In genomic region chr2:36393738-36394256, GRCh38 we compare ENCODE assay signal across 22 cellular contexts. TPM values are rescaled to one million over a fixed set of nuclear protein-coding genes. Genes with fewer than 3 reads are reported as not detected.
DNase-seq lines count a peak whose midpoint lies in the region; ATAC-seq, FAIRE-seq and TF ChIP-seq lines count a peak whose summit lies in the region.
"Had no signal": no experiment of that assay in that cellular context is flagged by ENCODE, and none has a peak within 500 bp of the region (broad histone marks: within the 10 kb centered on the region; RNA-seq: fewer than 3 reads in every experiment).

No MANE protein-coding gene starts in this region.

- H3K9me3 ChIP-seq in A549 (no peaks in the 10 kb centered on the region), HEK293 (ENCODE audit: control insufficient read depth, insufficient read depth, low read depth, low read length) (no peaks in the 10 kb centered on the region), neural progenitor cell (ENCODE audit: low read depth) (no peaks in the 10 kb centered on the region), MM.1S (replicated peaks; ENCODE audit: insufficient read depth, low read length) (no peaks in the 10 kb centered on the region)
- H3K9me3 ChIP-seq: lower lobe of right lung, Peyer's patch had no signal

- peaks cover 9% of the 10 kb centered on the region for H3K79me2 ChIP-seq in neural progenitor cell (ENCODE audit: low read depth)
- no peaks in the 10 kb centered on the region for H3K79me2 ChIP-seq in MM.1S (ENCODE audit: low read length)

- H3K27me3 ChIP-seq in neural progenitor cell (no peaks in the 10 kb centered on the region), MM.1S (replicated peaks; ENCODE audit: insufficient read depth, low read length) (no peaks in the 10 kb centered on the region)
- H3K27me3 ChIP-seq: Peyer's patch had no signal

- TF ChIP-seq CTCF in A549 (IDR thresholded peaks at IDR 0.05) (no peak), HEK293 (tag by site-specific recombination; IDR thresholded peaks at IDR 0.05) (no peak), chondrocyte (IDR thresholded peaks at IDR 0.05) (no peak), neural progenitor cell (IDR thresholded peaks at IDR 0.05) (no peak), MM.1S (IDR thresholded peaks at IDR 0.05; ENCODE audit: low read length) (no peak)

- no peak overlapping the region for H2AFZ ChIP-seq in neural progenitor cell (replicated peaks)
- no peak overlapping the region for H2AFZ ChIP-seq in MM.1S (ENCODE audit: low read length)

- TF ChIP-seq RAD21 in A549 (conservative IDR thresholded peaks at IDR 0.05 in 1 of 2, IDR thresholded peaks at IDR 0.05 in 1 of 2) = no peak

- WGBS in A549 (ENCODE audit: missing lambda C conversion rate) = 79% methylated on average over 4 of the region's 4 CpGs

- H3K36me3 Mint-ChIP-seq in chondrocyte (ENCODE audit: low read depth) (peaks cover 3% of the 10 kb centered on the region), neural progenitor cell (peaks cover 6% of the 10 kb centered on the region)
- H3K36me3 Mint-ChIP-seq: activated naive CD4-positive, alpha-beta T cell treated with anti-CD3 and anti-CD28 coated beads, Interleukin-2, amount 10 ng/mL, durations not matched to agents 7 days and 5 days; CD14-positive monocyte had no signal

- FAIRE-seq in A549 (lab: Jason Lieb, UNC) = no peak
- FAIRE-seq: bronchial epithelial cell, endometrium, islet of Langerhans had no signal

- H3K36me3 ChIP-seq in HEK293 (ENCODE audit: control insufficient read depth in 2 of 2, insufficient read depth in 1 of 2, low read length in 2 of 2) (no peaks in the 10 kb centered on the region), neural progenitor cell (no peaks in the 10 kb centered on the region), MM.1S (replicated peaks; ENCODE audit: insufficient read depth, low read length) (no peaks in the 10 kb centered on the region)
- H3K36me3 ChIP-seq: lower lobe of right lung, Peyer's patch had no signal

- peak in 1 of 2 experiments; percentile 2; a peak in 3 of 6 replicates for ATAC-seq in A549
- no peak for ATAC-seq in GM18511 (IDR thresholded peaks at IDR 0.05; ENCODE audit: unreplicated experiment)
- ATAC-seq: lower lobe of right lung had no signal

- H3K4me1 ChIP-seq in A549 (peaks cover 94% of the 10 kb centered on the region), HEK293 (ENCODE audit: control insufficient read depth, insufficient read depth, low read length) (peaks cover 26% of the 10 kb centered on the region), neural progenitor cell (peaks cover 8% of the 10 kb centered on the region), MM.1S (ENCODE audit: low read length) (no peaks in the 10 kb centered on the region)

- H3K4me3 Mint-ChIP-seq in chondrocyte (ENCODE audit: unreplicated experiment) (no peak overlapping the region), neural progenitor cell (no peak overlapping the region)
- H3K4me3 Mint-ChIP-seq: activated CD4-positive, alpha-beta T cell treated with anti-CD3 and anti-CD28 coated beads, Interleukin-2, amount 10 ng/mL, durations not matched to agents 7 days and 5 days; activated naive CD4-positive, alpha-beta T cell treated with anti-CD3 and anti-CD28 coated beads, Interleukin-2, amount 10 ng/mL, durations not matched to agents 7 days and 5 days; CD14-positive monocyte; dendritic cell treated with granulocyte-macrophage colony-stimulating factor and Interleukin-4, amounts not matched to agents 40 ng/mL and 50 ng/mL, for 4 days had no signal

- CTCF ChIA-PET in A549 (lab: Yijun Ruan, JAX) = interaction anchor here (0.5 to 3.3 kb wide), 5 partner anchors 12 to 66 kb away, joined by 4 to 19 read pairs (median 6); no protein-coding TSS in a partner anchor
- CTCF ChIA-PET in HEK293 (lab: Yijun Ruan, JAX) = interaction anchor here (1.1 kb wide), 1 partner anchor 34 kb away, joined by 3 read pairs; no protein-coding TSS in a partner anchor

- no peak for TF ChIP-seq POLR2A in A549 (IDR thresholded peaks at IDR 0.05; ENCODE audit: low read length)

- no peak overlapping the region for H3K4me3 ChIP-seq in A549
- no peak overlapping the region for H3K4me3 ChIP-seq in HEK293 (ENCODE audit: low read depth, low read length)
- H3K4me3 ChIP-seq in neural progenitor cell = no peak overlapping the region
- no peak overlapping the region for H3K4me3 ChIP-seq in MM.1S (ENCODE audit: low read length)
- H3K4me3 ChIP-seq: lower lobe of right lung, Peyer's patch, smooth muscle cell had no signal

- no peaks in the 10 kb centered on the region for H4K20me1 ChIP-seq in neural progenitor cell (ENCODE audit: low read depth)
- no peaks in the 10 kb centered on the region for H4K20me1 ChIP-seq in MM.1S (ENCODE audit: insufficient read depth, low read length)

- no peaks in the 10 kb centered on the region for H3K9me2 ChIP-seq in MM.1S (replicated peaks; ENCODE audit: insufficient read depth, low read length)

- H3K4me1 Mint-ChIP-seq in chondrocyte (ENCODE audit: low read depth) (peaks cover 34% of the 10 kb centered on the region), neural progenitor cell (peaks cover 9% of the 10 kb centered on the region)
- H3K4me1 Mint-ChIP-seq: activated CD4-positive, alpha-beta T cell treated with anti-CD3 and anti-CD28 coated beads, Interleukin-2, amount 10 ng/mL, durations not matched to agents 7 days and 5 days; activated naive CD4-positive, alpha-beta T cell treated with anti-CD3 and anti-CD28 coated beads, Interleukin-2, amount 10 ng/mL, durations not matched to agents 7 days and 5 days; CD14-positive monocyte had no signal

- no peak overlapping the region for H3K9ac ChIP-seq in neural progenitor cell
- H3K9ac ChIP-seq in MM.1S (ENCODE audit: low read length) = no peak overlapping the region

- DNase-seq in A549 (ENCODE audit: low read depth in 1 of 2, low spot score in 1 of 2) (no peak), chondrocyte (ENCODE audit: low spot score) (no peak), neural progenitor cell (ENCODE audit: low spot score) (no peak), LoVo (ENCODE audit: low spot score) (no peak), MM.1S (no peak), A172 (ENCODE audit: low spot score) (no peak)
- DNase-seq: activated CD4-positive, alpha-beta T cell treated with anti-CD3 and anti-CD28 coated beads, Interleukin-2, amount 10 ng/mL, durations not matched to agents 7 days and 5 days; activated naive CD4-positive, alpha-beta T cell treated with anti-CD3 and anti-CD28 coated beads, Interleukin-2, amount 10 ng/mL, durations not matched to agents 7 days and 5 days; amniotic stem cell; lower lobe of right lung; NCI-H1694 treated with DMSO at 0.1 percent for 48 hours; NCI-H526; Peyer's patch; stimulated activated CD4-positive, alpha-beta T cell treated with anti-CD3 and anti-CD28 coated beads, Interleukin-2, amount 100 ng/mL, for 24 hours had no signal

- H3K9me3 Mint-ChIP-seq in chondrocyte (ENCODE audit: low read depth) (no peaks in the 10 kb centered on the region), neural progenitor cell (no peaks in the 10 kb centered on the region)
- H3K9me3 Mint-ChIP-seq: activated CD4-positive, alpha-beta T cell treated with anti-CD3 and anti-CD28 coated beads, Interleukin-2, amount 10 ng/mL, durations not matched to agents 7 days and 5 days; activated naive CD4-positive, alpha-beta T cell treated with anti-CD3 and anti-CD28 coated beads, Interleukin-2, amount 10 ng/mL, durations not matched to agents 7 days and 5 days; CD14-positive monocyte; dendritic cell treated with granulocyte-macrophage colony-stimulating factor and Interleukin-4, amounts not matched to agents 40 ng/mL and 50 ng/mL, for 4 days had no signal

- no peak for TF ChIP-seq EP300 in A549 (IDR thresholded peaks at IDR 0.05)

- peak overlapping the region; percentile 83 to 92 for H3K27ac ChIP-seq in A549
- no peak overlapping the region for H3K27ac ChIP-seq in HEK293 (ENCODE audit: extremely low read depth, low read depth, low read length)
- no peak overlapping the region for H3K27ac ChIP-seq in neural progenitor cell
- no peak overlapping the region for H3K27ac ChIP-seq in MM.1S (ENCODE audit: low read length)
- H3K27ac ChIP-seq: lower lobe of right lung, Peyer's patch had no signal

- H3F3A ChIP-seq in neural progenitor cell (ENCODE audit: low read depth) = peaks cover 9% of the 10 kb centered on the region
- no peaks in the 10 kb centered on the region for H3F3A ChIP-seq in MM.1S (ENCODE audit: insufficient read depth, low read length)

- H3K27ac Mint-ChIP-seq in chondrocyte (ENCODE audit: unreplicated experiment) (peak overlapping the region; percentile 29), neural progenitor cell (peak overlapping the region; percentile 29)
- H3K27ac Mint-ChIP-seq: activated CD4-positive, alpha-beta T cell treated with anti-CD3 and anti-CD28 coated beads, Interleukin-2, amount 10 ng/mL, durations not matched to agents 7 days and 5 days; activated naive CD4-positive, alpha-beta T cell treated with anti-CD3 and anti-CD28 coated beads, Interleukin-2, amount 10 ng/mL, durations not matched to agents 7 days and 5 days; CD14-positive monocyte; dendritic cell treated with granulocyte-macrophage colony-stimulating factor and Interleukin-4, amounts not matched to agents 40 ng/mL and 50 ng/mL, for 4 days had no signal

- H3K27me3 Mint-ChIP-seq in chondrocyte (ENCODE audit: low read depth) (no peaks in the 10 kb centered on the region), neural progenitor cell (ENCODE audit: insufficient read depth, low read depth) (no peaks in the 10 kb centered on the region)
- H3K27me3 Mint-ChIP-seq: activated CD4-positive, alpha-beta T cell treated with anti-CD3 and anti-CD28 coated beads, Interleukin-2, amount 10 ng/mL, durations not matched to agents 7 days and 5 days; dendritic cell treated with granulocyte-macrophage colony-stimulating factor and Interleukin-4, amounts not matched to agents 40 ng/mL and 50 ng/mL, for 4 days had no signal

- POLR2A ChIA-PET in A549 (lab: Yijun Ruan, JAX) = no interaction called here
- POLR2A ChIA-PET in HEK293 (lab: Yijun Ruan, JAX) = interaction anchor here (1.2 kb wide), 1 partner anchor 38 kb away, joined by 5 read pairs; the partner anchor contains the start of gene CRIM1

- H3K4me2 ChIP-seq in A549 = peak overlapping the region; percentile 74
- no peak overlapping the region for H3K4me2 ChIP-seq in neural progenitor cell
- no peak overlapping the region for H3K4me2 ChIP-seq in MM.1S (ENCODE audit: low read depth, low read length)
- H3K4me2 ChIP-seq: smooth muscle cell had no signal

TF ChIP-seq in HEK293, 187 proteins besides CTCF, POLR2A, EP300 and RAD21:
- no peak for TF ChIP-seq ZBTB21 (tag by site-specific recombination; IDR thresholded peaks at IDR 0.05)
- 0 out of 2 replicates have a peak, but pooled peaks have one; percentile 70 for TF ChIP-seq SCRT2 (tag by site-specific recombination; IDR thresholded peaks at IDR 0.05)

RNA-seq across cellular contexts. Expression of gene CRIM1, which starts 38.2 kb away (rescaled TPM):
- polyA plus RNA-seq in A549 (2011; rRNA removed) = 208 and 275 TPM in 2 replicates
- polyA plus RNA-seq in A549 (2012; cell fraction: cytosol; rRNA removed) = 133 and 166 TPM in 2 replicates
- polyA plus RNA-seq in A549 (2012; cell fraction: nucleus; rRNA removed) = 215 and 283 TPM in 2 replicates
- 127 to 135 TPM (median 130 TPM) in 3 replicates for polyA plus RNA-seq in A549 (2017; fragmentation: RNase III; extraction: RNeasy Plus Mini Kit Qiagen cat#74134 plus additional on column Dnase treatment)
- polyA minus RNA-seq in A549 (2011; rRNA and poly(A)+ RNA removed) = 997 and 1,171 TPM in 2 replicates
- 99.5 to 194 TPM (median 184 TPM) in 3 replicates for total RNA-seq in chondrocyte
- total RNA-seq in neural progenitor cell (ENCODE audit: low replicate concordance) = 4.9 and 10.2 TPM in 2 replicates
- total RNA-seq in A172 (2014; rRNA removed; shearing (Covaris generic)) = 395 and 406 TPM in 2 replicates

Comparison
In these comparisons a context has a peak if more than half of its experiments do, and no peak if none do; other contexts are left out.
1. H3K27ac ChIP-seq: peak in A549 (2 of 2); none in HEK293 (single experiment), neural progenitor cell (single experiment) and MM.1S (single experiment).